In genomic region chr12:128797119-128798118, GRCh38 we compare ENCODE assay signal across 8 cellular contexts. TPM values are rescaled to one million over a fixed set of nuclear protein-coding genes. Genes with fewer than 3 reads are reported as not detected.
DNase-seq lines count a peak whose midpoint lies in the region; ATAC-seq and TF ChIP-seq lines count a peak whose summit lies in the region.

No MANE protein-coding gene starts in this region.

- ATAC-seq in GM18519 (IDR thresholded peaks at IDR 0.05; ENCODE audit: low FRiP score, unreplicated experiment) (peak; percentile 47), HG02588 (IDR thresholded peaks at IDR 0.05; ENCODE audit: unreplicated experiment) (peak; percentile 53), RWPE2 (ENCODE audit: low read depth) (peak; percentile 83), right lobe of liver (no peak)

- no peak overlapping the region for H4K8ac ChIP-seq in mesendoderm (ENCODE audit: low read depth, low read length)

- no peak overlapping the region for H3K4ac ChIP-seq in mesendoderm (ENCODE audit: low read depth, low read length)

- H2BK15ac ChIP-seq in mesendoderm (replicated peaks; ENCODE audit: low read depth): no peak overlapping the region

- TF ChIP-seq CTCF in RWPE2 (IDR thresholded peaks at IDR 0.05; ENCODE audit: poor library complexity, severe bottlenecking) (no peak), right lobe of liver (IDR thresholded peaks at IDR 0.05) (no peak), stomach (IDR thresholded peaks at IDR 0.05) (no peak)

- H2BK5ac ChIP-seq in mesendoderm (ENCODE audit: low read length): no peak overlapping the region

- H3K27ac ChIP-seq in RWPE2 (ENCODE audit: poor library complexity, severe bottlenecking) (peak overlapping the region; percentile 62), mesendoderm (ENCODE audit: low read depth, low read length) (peak overlapping the region; percentile 34), right lobe of liver (no peak overlapping the region), stomach (peak overlapping the region in 1 of 5 donors; percentile 12)

- H3K27me3 ChIP-seq in RWPE2 (ENCODE audit: insufficient read depth, poor library complexity, severe bottlenecking): no peaks in the 10 kb centered on the region
- no peaks in the 10 kb centered on the region for H3K27me3 ChIP-seq in mesendoderm (ENCODE audit: insufficient read depth, low read length, poor library complexity)
- no peaks in the 10 kb centered on the region for H3K27me3 ChIP-seq in right lobe of liver
- no peaks in the 10 kb centered on the region for H3K27me3 ChIP-seq in stomach

- H3K18ac ChIP-seq in mesendoderm (ENCODE audit: low read length): no peak overlapping the region

- no peak overlapping the region for H3K23ac ChIP-seq in mesendoderm (ENCODE audit: low read length)

- intact Hi-C loops in right lobe of liver (cut with DNase I) (no loop called here), stomach (cut with DNase I; ENCODE audit: low total_unique reads) (no loop called here)

- H3K4me3 ChIP-seq in RWPE2 (ENCODE audit: severe bottlenecking) (no peak overlapping the region), mesendoderm (ENCODE audit: low read length) (no peak overlapping the region), right lobe of liver (no peak overlapping the region), stomach (no peak overlapping the region)

- no peak overlapping the region for H3K56ac ChIP-seq in mesendoderm (ENCODE audit: low read length)

- peaks cover 15% of the 10 kb centered on the region for H3K79me1 ChIP-seq in mesendoderm (ENCODE audit: low read length)

- H2AK5ac ChIP-seq in mesendoderm (ENCODE audit: low read length): no peak overlapping the region

- peaks cover 4% of the 10 kb centered on the region for H3K79me2 ChIP-seq in mesendoderm (ENCODE audit: control insufficient read depth, insufficient read depth, low read length)

- WGBS in mesendoderm (ENCODE audit: extremely low coverage, insufficient coverage, low lambda C conversion rate): no CpG with 5 or more reads among the region's 20 CpGs
- 70% methylated on average over 12 of the region's 20 CpGs for WGBS in right lobe of liver (ENCODE audit: insufficient coverage, low coverage, low lambda C conversion rate, missing lambda C conversion rate)
- 81 to 85% (median 82%) methylated on average over 20 of the region's 20 CpGs for WGBS in stomach, 5 donors

- TF ChIP-seq POLR2A in right lobe of liver (IDR thresholded peaks at IDR 0.05) (no peak), stomach (IDR thresholded peaks at IDR 0.05) (no peak)

- no peak for TF ChIP-seq EP300 in stomach (IDR thresholded peaks at IDR 0.05)

- no peak overlapping the region for H4K5ac ChIP-seq in mesendoderm (ENCODE audit: low read length)

- peaks cover 88% of the 10 kb centered on the region for H3K36me3 ChIP-seq in RWPE2 (ENCODE audit: low read depth)
- peaks cover 24% of the 10 kb centered on the region for H3K36me3 ChIP-seq in mesendoderm (ENCODE audit: control insufficient read depth, insufficient read depth, low read length)
- peaks cover 11 to 77% (median 24%) of the 10 kb centered on the region in 4 donors for H3K36me3 ChIP-seq in right lobe of liver
- peaks cover 62 to 95% (median 92%) of the 10 kb centered on the region in 4 donors for H3K36me3 ChIP-seq in stomach

- DNase-seq in RWPE2 (ENCODE audit: low spot score): no peak
- peak; percentile 74 for DNase-seq in mesendoderm
- no peak for DNase-seq in NCI-H524 (lab: John Stamatoyannopoulos, UW)
- no peak for DNase-seq in hypothalamus (lab: John Stamatoyannopoulos, UW)
- DNase-seq in right lobe of liver: no peak
- no peak for DNase-seq in stomach

- peaks cover 16% of the 10 kb centered on the region for H3K4me1 ChIP-seq in RWPE2 (ENCODE audit: insufficient read depth, poor library complexity, severe bottlenecking)
- peaks cover 3% of the 10 kb centered on the region for H3K4me1 ChIP-seq in mesendoderm (ENCODE audit: control insufficient read depth, low read depth, low read length)
- no peaks in the 10 kb centered on the region for H3K4me1 ChIP-seq in right lobe of liver
- H3K4me1 ChIP-seq in stomach: peaks cover 0 to 28% (median 2%) of the 10 kb centered on the region in 4 donors

- H3K4me2 ChIP-seq in mesendoderm (ENCODE audit: low read length): no peak overlapping the region

- no peak overlapping the region for H2BK120ac ChIP-seq in mesendoderm (ENCODE audit: low read depth, low read length)

- H3K9ac ChIP-seq in mesendoderm (ENCODE audit: low read length): no peak overlapping the region

- H3K9me3 ChIP-seq in RWPE2 (ENCODE audit: severe bottlenecking) (no peaks in the 10 kb centered on the region), right lobe of liver (no peaks in the 10 kb centered on the region), stomach (no peaks in the 10 kb centered on the region)

RNA-seq across cellular contexts. Expression of gene SLC15A4, which starts 26.3 kb away (rescaled TPM):
- polyA plus RNA-seq in mesendoderm (2013, experiment 1 of 2): 15.5 TPM
- 15.1 TPM for polyA plus RNA-seq in mesendoderm (2013, experiment 2 of 2)
- total RNA-seq in right lobe of liver (10 to 100 TPM; 10.7 to 49.2 (median 25.5) TPM), stomach (10 to 100 TPM in 2 of 5 donors, 1 to 10 TPM in 2, under 1 TPM in 1; 0.89 to 37.8 (median 2.3) TPM)
- polyA plus RNA-seq in stomach: 1 to 10 TPM; 3.7 to 9.3 (median 4.7) TPM

RNA-seq across cellular contexts. Expression of gene GLT1D1, which starts 55.9 kb away (rescaled TPM):
- polyA plus RNA-seq in mesendoderm (2013, experiment 1 of 2): 4.1 TPM
- 4.2 TPM for polyA plus RNA-seq in mesendoderm (2013, experiment 2 of 2)
- total RNA-seq in right lobe of liver (10 to 100 TPM; 14.9 to 21.9 (median 20.2) TPM), stomach (1 to 10 TPM in 1 of 5 donors, not detected in 4; 1.3 TPM)
- under 1 TPM; 0.13 to 0.92 (median 0.87) TPM for polyA plus RNA-seq in stomach

Comparison
In these comparisons a context has a peak if more than half of its experiments do, and no peak if none do; other contexts are left out.
1. ATAC-seq: peak in GM18519 (single experiment), HG02588 (single experiment) and RWPE2 (single experiment); none in right lobe of liver (0 of 4).
2. H3K27ac ChIP-seq: peak in RWPE2 (single experiment) and mesendoderm (single experiment); none in right lobe of liver (0 of 3).
3. RNA of gene GLT1D1, which starts 55.9 kb away (total RNA-seq): 14.9 to 21.9 TPM in right lobe of liver; 1.3 TPM in stomach; every median in the first group is over 4 times any median in the second.